In the genomic region with DNA sequence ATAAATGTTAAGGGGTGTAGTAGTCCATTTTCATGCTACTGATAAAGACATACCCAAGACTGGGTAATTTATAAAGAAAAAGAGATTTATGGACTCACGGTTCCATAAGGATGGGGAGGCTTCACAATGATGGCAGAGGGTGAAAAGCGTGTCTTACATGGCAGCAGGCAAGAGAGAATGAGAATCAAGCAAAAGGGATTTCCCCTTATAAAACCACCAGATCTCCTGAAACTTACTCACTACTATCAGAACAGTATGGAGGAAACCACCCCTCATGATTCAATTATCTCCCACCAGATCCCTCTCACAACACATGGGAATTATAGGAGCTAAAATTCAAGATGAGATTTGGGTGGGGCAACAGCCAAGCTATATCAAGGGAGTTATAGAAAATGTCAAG, we compare ENCODE assay signal across 8 cellular contexts.
"Had no signal": no experiment of that assay in that cellular context is flagged by ENCODE, and none has a peak within 500 bp of the region (broad histone marks: within the 10 kb centered on the region; RNA-seq: fewer than 3 reads in every experiment).

No MANE protein-coding gene starts in this region.

- H3K4me3 Mint-ChIP-seq: HFFc6, IgD-negative memory B cell had no signal

- H3K27ac Mint-ChIP-seq: HFFc6, IgD-negative memory B cell had no signal

- FAIRE-seq: HepG2 had no signal

- DNase-seq: GM23248, GOT3, H7, HFFc6, KBM-7 had no signal

- H3K36me3 Mint-ChIP-seq: IgD-negative memory B cell had no signal

- ATAC-seq: HCT116, HepG2 had no signal

- H3K27me3 Mint-ChIP-seq: IgD-negative memory B cell had no signal
